Comparison of ENCODE assay signal across 11 cellular contexts in genomic region chr19:49470615-49470978, GRCh38. TPM values are rescaled to one million over a fixed set of nuclear protein-coding genes. Genes with fewer than 3 reads are reported as not detected.
A peak's percentile ranks its signal among the peaks of the same experiment; 100 is the strongest.
DNase-seq lines count a peak whose midpoint lies in the region; ATAC-seq lines count a peak whose summit lies in the region.
"Had no signal": no experiment of that assay in that cellular context is flagged by ENCODE, and none has a peak within 500 bp of the region (broad histone marks: within the 10 kb centered on the region; RNA-seq: fewer than 3 reads in every experiment).

No MANE protein-coding gene starts in this region.

- no peaks in the 10 kb centered on the region for H3K9me3 Mint-ChIP-seq in activated T-cell treated with anti-CD3 and anti-CD28 coated beads, Interleukin-2, amount 50 U/mL, for 72 hours
- no peaks in the 10 kb centered on the region for H3K9me3 Mint-ChIP-seq in stimulated activated memory B cell treated with anti-CD40 and anti-IgM and Interleukin-4, amounts not matched to agents 10 μg/mL and 1 μg/mL and 100 μg/mL, for 72 hours

- peak overlapping the region; percentile 94 for H3K27ac Mint-ChIP-seq in activated T-cell treated with anti-CD3 and anti-CD28 coated beads, Interleukin-2, amount 50 U/mL, for 72 hours
- peak overlapping the region; percentile 86 for H3K27ac Mint-ChIP-seq in stimulated activated memory B cell treated with anti-CD40 and anti-IgM and Interleukin-4, amounts not matched to agents 10 μg/mL and 1 μg/mL and 100 μg/mL, for 72 hours

- DNase-seq in activated CD8-positive, alpha-beta memory T cell treated with anti-CD3 and anti-CD28 coated beads for 24 hours = peak; percentile 68
- DNase-seq in activated CD8-positive, alpha-beta memory T cell treated with anti-CD3 and anti-CD28 coated beads, Interleukin-2, amount 50 U/mL, for 4 hours = no peak
- DNase-seq in activated T-cell treated with anti-CD3 and anti-CD28 coated beads, Interleukin-2, amount 50 U/mL, for 72 hours = no peak
- DNase-seq in DMS114 treated with DMSO at 0.1 percent for 48 hours (lab: John Stamatoyannopoulos, UW; ENCODE audit: unreplicated experiment) = no peak
- DNase-seq: DMS79 treated with DMSO at 0.1 percent for 48 hours, NCI-H1092, NCI-H510A, RPMI8226, testis had no signal

- peaks cover 3 to 7% of the 10 kb centered on the region in 2 donors for H3K36me3 Mint-ChIP-seq in activated T-cell treated with anti-CD3 and anti-CD28 coated beads, Interleukin-2, amount 50 U/mL, for 72 hours (ENCODE audit: insufficient read depth in 2 of 2)
- H3K36me3 Mint-ChIP-seq in stimulated activated memory B cell treated with anti-CD40 and anti-IgM and Interleukin-4, amounts not matched to agents 10 μg/mL and 1 μg/mL and 100 μg/mL, for 72 hours = peaks cover 12% of the 10 kb centered on the region

- peak overlapping the region; percentile 78 to 86 for H3K4me3 Mint-ChIP-seq in activated T-cell treated with anti-CD3 and anti-CD28 coated beads, Interleukin-2, amount 50 U/mL, for 72 hours
- H3K4me3 Mint-ChIP-seq in stimulated activated memory B cell treated with anti-CD40 and anti-IgM and Interleukin-4, amounts not matched to agents 10 μg/mL and 1 μg/mL and 100 μg/mL, for 72 hours = peak overlapping the region; percentile 53

- H3K27me3 Mint-ChIP-seq in activated T-cell treated with anti-CD3 and anti-CD28 coated beads, Interleukin-2, amount 50 U/mL, for 72 hours (ENCODE audit: low read depth) = no peaks in the 10 kb centered on the region
- no peaks in the 10 kb centered on the region for H3K27me3 Mint-ChIP-seq in stimulated activated memory B cell treated with anti-CD40 and anti-IgM and Interleukin-4, amounts not matched to agents 10 μg/mL and 1 μg/mL and 100 μg/mL, for 72 hours

- no peak for ATAC-seq in activated T-cell treated with anti-CD3 and anti-CD28 coated beads, Interleukin-2, amount 50 U/mL, for 72 hours (replicated peaks in 1 of 2)
- no peak for ATAC-seq in stimulated activated memory B cell treated with anti-CD40 and anti-IgM and Interleukin-4, amounts not matched to agents 10 μg/mL and 1 μg/mL and 100 μg/mL, for 72 hours
- no peak for ATAC-seq in GM19324 (IDR thresholded peaks at IDR 0.05; ENCODE audit: low FRiP score, unreplicated experiment)

- peaks cover 60% of the 10 kb centered on the region for H3K4me1 Mint-ChIP-seq in activated T-cell treated with anti-CD3 and anti-CD28 coated beads, Interleukin-2, amount 50 U/mL, for 72 hours (ENCODE audit: low read depth)
- peaks cover 59% of the 10 kb centered on the region for H3K4me1 Mint-ChIP-seq in stimulated activated memory B cell treated with anti-CD40 and anti-IgM and Interleukin-4, amounts not matched to agents 10 μg/mL and 1 μg/mL and 100 μg/mL, for 72 hours

RNA-seq across cellular contexts. Expression of gene FLT3LG, which starts 3.4 kb away (rescaled TPM):
- 10 to 100 TPM; 69.7 to 76.3 TPM for total RNA-seq in activated T-cell treated with anti-CD3 and anti-CD28 coated beads, Interleukin-2, amount 50 U/mL, for 72 hours

RNA-seq across cellular contexts. Expression of gene RPL13A, which starts 16.8 kb away (rescaled TPM):
- 1,000 to 10,000 TPM; 4,603 to 5,026 TPM for total RNA-seq in activated T-cell treated with anti-CD3 and anti-CD28 coated beads, Interleukin-2, amount 50 U/mL, for 72 hours

RNA-seq across cellular contexts. Expression of gene ALDH16A1, which starts 17.6 kb away (rescaled TPM):
- 10 to 100 TPM; 21.8 to 23.4 TPM for total RNA-seq in activated T-cell treated with anti-CD3 and anti-CD28 coated beads, Interleukin-2, amount 50 U/mL, for 72 hours

RNA-seq across cellular contexts. Expression of gene PIH1D1, which starts 19.0 kb away (rescaled TPM):
- 100 to 1,000 TPM; 128 to 132 TPM for total RNA-seq in activated T-cell treated with anti-CD3 and anti-CD28 coated beads, Interleukin-2, amount 50 U/mL, for 72 hours

RNA-seq across cellular contexts. Expression of gene RPS11, which starts 25.6 kb away (rescaled TPM):
- total RNA-seq in activated T-cell treated with anti-CD3 and anti-CD28 coated beads, Interleukin-2, amount 50 U/mL, for 72 hours = 1,000 to 10,000 TPM; 2,679 to 2,721 TPM
